17 cellular contexts compared by ENCODE assay signal in the genomic region with DNA sequence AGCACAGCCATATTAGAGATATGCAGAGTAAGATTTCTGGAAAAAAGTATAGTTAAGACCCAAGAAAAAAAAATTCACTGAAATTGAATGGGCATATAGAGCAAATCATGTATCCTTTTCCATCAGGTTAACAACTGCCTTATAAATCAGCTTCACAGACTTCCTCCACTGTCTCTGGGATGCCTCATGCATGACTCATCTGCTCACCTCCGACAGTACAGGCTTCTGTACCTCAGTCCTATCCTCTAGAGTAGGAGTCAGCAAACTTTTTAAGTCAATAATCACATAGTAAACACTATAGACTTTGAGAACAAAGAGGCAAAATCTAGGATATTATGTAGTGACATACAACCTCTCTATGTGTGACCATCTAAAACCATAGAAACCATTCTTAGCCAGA.
DNase-seq lines count a peak whose midpoint lies in the region; ATAC-seq and FAIRE-seq lines count a peak whose summit lies in the region.
"Had no signal": no experiment of that assay in that cellular context is flagged by ENCODE, and none has a peak within 500 bp of the region (broad histone marks: within the 10 kb centered on the region; RNA-seq: fewer than 3 reads in every experiment).

No MANE protein-coding gene starts in this region.

- FAIRE-seq in urothelium cell line (lab: Jason Lieb, UNC) (no peak), frontal cortex (lab: Jason Lieb, UNC) (no peak)

- H3K4me1 Mint-ChIP-seq in stimulated activated naive CD8-positive, alpha-beta T cell treated with anti-CD3 and anti-CD28 coated beads, Interleukin-15, amount 100 ng/mL, for 72 hours = no peaks in the 10 kb centered on the region
- H3K4me1 Mint-ChIP-seq: activated naive CD8-positive, alpha-beta T cell treated with anti-CD3 and anti-CD28 coated beads, Interleukin-2, amount 50 U/mL, for 24 hours; IgD-negative memory B cell; immature natural killer cell had no signal

- H3K9me3 Mint-ChIP-seq in stimulated activated naive CD8-positive, alpha-beta T cell treated with anti-CD3 and anti-CD28 coated beads, Interleukin-15, amount 100 ng/mL, for 72 hours = peaks cover 3 to 15% of the 10 kb centered on the region in 2 donors
- H3K9me3 Mint-ChIP-seq: activated naive CD8-positive, alpha-beta T cell treated with anti-CD3 and anti-CD28 coated beads, Interleukin-2, amount 50 U/mL, for 24 hours had no signal

- peak; percentile 32 for DNase-seq in HT1080 (ENCODE audit: low read depth)
- peak; percentile 79 for DNase-seq in SW480 (ENCODE audit: low spot score)
- peak; percentile 30 for DNase-seq in iPS-NIHi7 (ENCODE audit: extremely low spot score)
- DNase-seq in urothelium cell line (ENCODE audit: low spot score) = peak; percentile 57
- DNase-seq in DMS153 treated with DMSO at 0.1 percent for 48 hours (lab: John Stamatoyannopoulos, UW; ENCODE audit: unreplicated experiment) = no peak
- DNase-seq in stimulated activated naive CD8-positive, alpha-beta T cell treated with anti-CD3 and anti-CD28 coated beads, Interleukin-15, amount 100 ng/mL, for 72 hours = no peak
- DNase-seq in frontal cortex (ENCODE audit: low spot score in 2 of 2) = no peak
- DNase-seq: activated naive CD8-positive, alpha-beta T cell treated with anti-CD3 and anti-CD28 coated beads, Interleukin-2, amount 50 U/mL, for 24 hours; immature natural killer cell; NCI-H2029; NCI-H510A treated with DMSO at 0.1 percent for 48 hours; SIG-M5; stimulated activated CD4-positive, alpha-beta T cell treated with anti-CD3 and anti-CD28 coated beads, Interleukin-4, amount 100 ng/mL, for 4 hours; substantia nigra had no signal

- no peak for ATAC-seq in stimulated activated naive CD8-positive, alpha-beta T cell treated with anti-CD3 and anti-CD28 coated beads, Interleukin-15, amount 100 ng/mL, for 72 hours
- ATAC-seq: activated naive CD8-positive, alpha-beta T cell treated with anti-CD3 and anti-CD28 coated beads, Interleukin-2, amount 50 U/mL, for 24 hours; natural killer cell treated with Interleukin-12 subunit alpha and Interleukin-12 subunit beta and Interleukin-15 and Interleukin-18, amount 100 ng/mL, for 72 hours had no signal

- no peak overlapping the region for H3K27ac Mint-ChIP-seq in stimulated activated naive CD8-positive, alpha-beta T cell treated with anti-CD3 and anti-CD28 coated beads, Interleukin-15, amount 100 ng/mL, for 72 hours
- H3K27ac Mint-ChIP-seq: activated naive CD8-positive, alpha-beta T cell treated with anti-CD3 and anti-CD28 coated beads, Interleukin-2, amount 50 U/mL, for 24 hours; activated T-helper 2 cell treated with anti-CD3 and anti-CD28 coated beads, Interferon-gamma antibody, Interleukin-2, Interleukin-4, amounts not matched to agents 10 μg/mL and 5 μg/mL and 100 μg/mL, durations not matched to agents 14 hours and 24 hours and 36 hours; IgD-negative memory B cell; immature natural killer cell; natural killer cell treated with Interleukin-12 subunit alpha and Interleukin-12 subunit beta and Interleukin-15 and Interleukin-18, amount 100 ng/mL, for 72 hours had no signal

- no peak overlapping the region for H3K4me3 Mint-ChIP-seq in stimulated activated naive CD8-positive, alpha-beta T cell treated with anti-CD3 and anti-CD28 coated beads, Interleukin-15, amount 100 ng/mL, for 72 hours
- H3K4me3 Mint-ChIP-seq: activated naive CD8-positive, alpha-beta T cell treated with anti-CD3 and anti-CD28 coated beads, Interleukin-2, amount 50 U/mL, for 24 hours; IgD-negative memory B cell; immature natural killer cell; natural killer cell treated with Interleukin-12 subunit alpha and Interleukin-12 subunit beta and Interleukin-15 and Interleukin-18, amount 100 ng/mL, for 72 hours had no signal

- no peaks in the 10 kb centered on the region for H3K27me3 Mint-ChIP-seq in stimulated activated naive CD8-positive, alpha-beta T cell treated with anti-CD3 and anti-CD28 coated beads, Interleukin-15, amount 100 ng/mL, for 72 hours
- H3K27me3 Mint-ChIP-seq: activated naive CD8-positive, alpha-beta T cell treated with anti-CD3 and anti-CD28 coated beads, Interleukin-2, amount 50 U/mL, for 24 hours; IgD-negative memory B cell; natural killer cell treated with Interleukin-12 subunit alpha and Interleukin-12 subunit beta and Interleukin-15 and Interleukin-18, amount 100 ng/mL, for 72 hours had no signal

Comparison
In these comparisons a context has a peak if more than half of its experiments do, and no peak if none do; other contexts are left out.
1. DNase-seq: peak in HT1080 (single experiment), SW480 (single experiment), iPS-NIHi7 (single experiment) and urothelium cell line (single experiment); none in DMS153 treated with DMSO at 0.1 percent for 48 hours (single experiment), stimulated activated naive CD8-positive, alpha-beta T cell treated with anti-CD3 and anti-CD28 coated beads, Interleukin-15, amount 100 ng/mL, for 72 hours (0 of 2) and frontal cortex (0 of 2).